In the genomic region with DNA sequence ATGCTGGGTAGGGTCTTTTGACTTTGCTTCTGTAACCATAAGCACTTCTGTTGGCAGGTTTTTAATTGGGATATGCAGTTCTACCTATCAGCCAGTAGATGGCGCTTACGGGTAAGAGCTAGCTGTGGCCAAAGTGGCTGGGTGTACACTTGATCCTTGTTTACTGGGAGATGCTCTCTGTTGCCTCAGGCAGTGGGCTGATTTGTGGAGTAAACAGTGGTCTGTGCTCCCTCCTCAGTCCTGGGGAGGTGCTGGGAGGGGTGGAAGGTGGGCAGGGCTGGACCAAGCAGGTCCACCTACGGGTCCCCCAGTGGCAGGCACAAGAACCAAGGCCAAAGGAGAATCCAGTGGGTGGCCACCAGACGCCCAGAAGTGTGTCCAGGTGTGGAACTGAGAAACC, we compare ENCODE assay signal across 1 cellular context.
A peak's percentile ranks its signal among the peaks of the same experiment; 100 is the strongest.
TF ChIP-seq lines count a peak whose summit lies in the region.

No MANE protein-coding gene starts in this region.

TF ChIP-seq in HepG2, 621 proteins besides CTCF, POLR2A, EP300 and RAD21 (continued from another document):
- TF ChIP-seq, protein P1, sequence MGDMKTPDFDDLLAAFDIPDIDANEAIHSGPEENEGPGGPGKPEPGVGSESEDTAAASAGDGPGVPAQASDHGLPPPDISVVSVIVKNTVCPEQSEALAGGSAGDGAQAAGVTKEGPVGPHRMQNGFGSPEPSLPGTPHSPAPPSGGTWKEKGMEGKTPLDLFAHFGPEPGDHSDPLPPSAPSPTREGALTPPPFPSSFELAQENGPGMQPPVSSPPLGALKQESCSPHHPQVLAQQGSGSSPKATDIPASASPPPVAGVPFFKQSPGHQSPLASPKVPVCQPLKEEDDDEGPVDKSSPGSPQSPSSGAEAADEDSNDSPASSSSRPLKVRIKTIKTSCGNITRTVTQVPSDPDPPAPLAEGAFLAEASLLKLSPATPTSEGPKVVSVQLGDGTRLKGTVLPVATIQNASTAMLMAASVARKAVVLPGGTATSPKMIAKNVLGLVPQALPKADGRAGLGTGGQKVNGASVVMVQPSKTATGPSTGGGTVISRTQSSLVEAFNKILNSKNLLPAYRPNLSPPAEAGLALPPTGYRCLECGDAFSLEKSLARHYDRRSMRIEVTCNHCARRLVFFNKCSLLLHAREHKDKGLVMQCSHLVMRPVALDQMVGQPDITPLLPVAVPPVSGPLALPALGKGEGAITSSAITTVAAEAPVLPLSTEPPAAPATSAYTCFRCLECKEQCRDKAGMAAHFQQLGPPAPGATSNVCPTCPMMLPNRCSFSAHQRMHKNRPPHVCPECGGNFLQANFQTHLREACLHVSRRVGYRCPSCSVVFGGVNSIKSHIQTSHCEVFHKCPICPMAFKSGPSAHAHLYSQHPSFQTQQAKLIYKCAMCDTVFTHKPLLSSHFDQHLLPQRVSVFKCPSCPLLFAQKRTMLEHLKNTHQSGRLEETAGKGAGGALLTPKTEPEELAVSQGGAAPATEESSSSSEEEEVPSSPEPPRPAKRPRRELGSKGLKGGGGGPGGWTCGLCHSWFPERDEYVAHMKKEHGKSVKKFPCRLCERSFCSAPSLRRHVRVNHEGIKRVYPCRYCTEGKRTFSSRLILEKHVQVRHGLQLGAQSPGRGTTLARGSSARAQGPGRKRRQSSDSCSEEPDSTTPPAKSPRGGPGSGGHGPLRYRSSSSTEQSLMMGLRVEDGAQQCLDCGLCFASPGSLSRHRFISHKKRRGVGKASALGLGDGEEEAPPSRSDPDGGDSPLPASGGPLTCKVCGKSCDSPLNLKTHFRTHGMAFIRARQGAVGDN (CRISPR knock-in tag; IDR thresholded peaks at IDR 0.05) = peak; percentile 11; the same call in 1 of the 2 replicates
- TF ChIP-seq ZNF350 (CRISPR knock-in tag; IDR thresholded peaks at IDR 0.05; ENCODE audit: borderline replicate concordance, low read depth) (0 out of 2 replicates have a peak, but pooled peaks have one; percentile 31), ZBTB7A (CRISPR knock-in tag; IDR thresholded peaks at IDR 0.05) (no peak), TEAD3 (CRISPR knock-in tag; optimal IDR thresholded peaks at IDR 0.05; ENCODE audit: borderline replicate concordance) (peak; percentile 35), SMC3 (IDR thresholded peaks at IDR 0.05; ENCODE audit: low read length) (peak; percentile 58), GFI1 (CRISPR knock-in tag; IDR thresholded peaks at IDR 0.05; ENCODE audit: borderline replicate concordance) (no peak), FOXA3 (CRISPR knock-in tag; IDR thresholded peaks at IDR 0.05) (peak; percentile 32; the same call in 1 of the 2 replicates)
